Comparison of ENCODE assay signal across 1 cellular context in the genomic region with DNA sequence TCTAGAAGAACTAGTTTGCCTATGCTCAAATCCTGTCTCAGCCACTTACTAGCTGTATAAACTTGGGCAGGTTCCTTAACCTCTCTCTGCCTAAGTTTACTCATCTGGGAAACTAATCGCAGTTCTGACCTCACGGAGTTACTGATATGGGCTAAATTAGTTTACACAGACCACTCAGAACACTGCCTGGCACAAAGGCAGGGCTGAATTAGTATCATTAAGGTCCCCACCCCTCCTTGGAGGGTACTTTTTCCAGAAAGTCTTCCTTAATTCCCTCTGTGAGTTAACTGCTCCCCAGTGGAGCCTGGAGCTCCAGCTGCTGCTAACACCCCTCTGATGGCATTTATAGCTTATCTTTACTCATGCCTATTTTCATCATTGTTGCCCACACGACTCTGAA.
TF ChIP-seq lines count a peak whose summit lies in the region.

No MANE protein-coding gene starts in this region.

TF ChIP-seq in GM23338, 12 proteins besides CTCF, POLR2A, EP300 and RAD21 (continued from another document):
- TF ChIP-seq, protein P1, sequence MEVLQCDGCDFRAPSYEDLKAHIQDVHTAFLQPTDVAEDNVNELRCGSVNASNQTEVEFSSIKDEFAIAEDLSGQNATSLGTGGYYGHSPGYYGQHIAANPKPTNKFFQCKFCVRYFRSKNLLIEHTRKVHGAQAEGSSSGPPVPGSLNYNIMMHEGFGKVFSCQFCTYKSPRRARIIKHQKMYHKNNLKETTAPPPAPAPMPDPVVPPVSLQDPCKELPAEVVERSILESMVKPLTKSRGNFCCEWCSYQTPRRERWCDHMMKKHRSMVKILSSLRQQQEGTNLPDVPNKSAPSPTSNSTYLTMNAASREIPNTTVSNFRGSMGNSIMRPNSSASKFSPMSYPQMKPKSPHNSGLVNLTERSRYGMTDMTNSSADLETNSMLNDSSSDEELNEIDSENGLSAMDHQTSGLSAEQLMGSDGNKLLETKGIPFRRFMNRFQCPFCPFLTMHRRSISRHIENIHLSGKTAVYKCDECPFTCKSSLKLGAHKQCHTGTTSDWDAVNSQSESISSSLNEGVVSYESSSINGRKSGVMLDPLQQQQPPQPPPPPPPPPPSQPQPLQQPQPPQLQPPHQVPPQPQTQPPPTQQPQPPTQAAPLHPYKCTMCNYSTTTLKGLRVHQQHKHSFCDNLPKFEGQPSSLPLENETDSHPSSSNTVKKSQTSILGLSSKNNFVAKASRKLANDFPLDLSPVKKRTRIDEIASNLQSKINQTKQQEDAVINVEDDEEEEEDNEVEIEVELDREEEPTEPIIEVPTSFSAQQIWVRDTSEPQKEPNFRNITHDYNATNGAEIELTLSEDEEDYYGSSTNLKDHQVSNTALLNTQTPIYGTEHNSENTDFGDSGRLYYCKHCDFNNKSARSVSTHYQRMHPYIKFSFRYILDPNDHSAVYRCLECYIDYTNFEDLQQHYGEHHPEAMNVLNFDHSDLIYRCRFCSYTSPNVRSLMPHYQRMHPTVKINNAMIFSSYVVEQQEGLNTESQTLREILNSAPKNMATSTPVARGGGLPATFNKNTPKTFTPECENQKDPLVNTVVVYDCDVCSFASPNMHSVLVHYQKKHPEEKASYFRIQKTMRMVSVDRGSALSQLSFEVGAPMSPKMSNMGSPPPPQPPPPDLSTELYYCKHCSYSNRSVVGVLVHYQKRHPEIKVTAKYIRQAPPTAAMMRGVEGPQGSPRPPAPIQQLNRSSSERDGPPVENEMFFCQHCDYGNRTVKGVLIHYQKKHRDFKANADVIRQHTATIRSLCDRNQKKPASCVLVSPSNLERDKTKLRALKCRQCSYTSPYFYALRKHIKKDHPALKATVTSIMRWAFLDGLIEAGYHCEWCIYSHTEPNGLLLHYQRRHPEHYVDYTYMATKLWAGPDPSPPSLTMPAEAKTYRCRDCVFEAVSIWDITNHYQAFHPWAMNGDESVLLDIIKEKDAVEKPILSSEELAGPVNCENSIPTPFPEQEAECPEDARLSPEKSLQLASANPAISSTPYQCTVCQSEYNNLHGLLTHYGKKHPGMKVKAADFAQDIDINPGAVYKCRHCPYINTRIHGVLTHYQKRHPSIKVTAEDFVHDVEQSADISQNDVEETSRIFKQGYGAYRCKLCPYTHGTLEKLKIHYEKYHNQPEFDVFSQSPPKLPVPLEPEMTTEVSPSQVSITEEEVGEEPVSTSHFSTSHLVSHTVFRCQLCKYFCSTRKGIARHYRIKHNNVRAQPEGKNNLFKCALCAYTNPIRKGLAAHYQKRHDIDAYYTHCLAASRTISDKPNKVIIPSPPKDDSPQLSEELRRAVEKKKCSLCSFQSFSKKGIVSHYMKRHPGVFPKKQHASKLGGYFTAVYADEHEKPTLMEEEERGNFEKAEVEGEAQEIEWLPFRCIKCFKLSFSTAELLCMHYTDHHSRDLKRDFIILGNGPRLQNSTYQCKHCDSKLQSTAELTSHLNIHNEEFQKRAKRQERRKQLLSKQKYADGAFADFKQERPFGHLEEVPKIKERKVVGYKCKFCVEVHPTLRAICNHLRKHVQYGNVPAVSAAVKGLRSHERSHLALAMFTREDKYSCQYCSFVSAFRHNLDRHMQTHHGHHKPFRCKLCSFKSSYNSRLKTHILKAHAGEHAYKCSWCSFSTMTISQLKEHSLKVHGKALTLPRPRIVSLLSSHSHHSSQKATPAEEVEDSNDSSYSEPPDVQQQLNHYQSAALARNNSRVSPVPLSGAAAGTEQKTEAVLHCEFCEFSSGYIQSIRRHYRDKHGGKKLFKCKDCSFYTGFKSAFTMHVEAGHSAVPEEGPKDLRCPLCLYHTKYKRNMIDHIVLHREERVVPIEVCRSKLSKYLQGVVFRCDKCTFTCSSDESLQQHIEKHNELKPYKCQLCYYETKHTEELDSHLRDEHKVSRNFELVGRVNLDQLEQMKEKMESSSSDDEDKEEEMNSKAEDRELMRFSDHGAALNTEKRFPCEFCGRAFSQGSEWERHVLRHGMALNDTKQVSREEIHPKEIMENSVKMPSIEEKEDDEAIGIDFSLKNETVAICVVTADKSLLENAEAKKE (CRISPR knock-in tag; IDR thresholded peaks at IDR 0.05): no peak
- TF ChIP-seq NANOG (IDR thresholded peaks at IDR 0.05; ENCODE audit: borderline replicate concordance): no peak
- no peak for TF ChIP-seq POLR2AphosphoS5 (IDR thresholded peaks at IDR 0.05; ENCODE audit: low read depth)
- TF ChIP-seq STAT1 (IDR thresholded peaks at IDR 0.05; ENCODE audit: unreplicated experiment): no peak
- TF ChIP-seq, protein P2, sequence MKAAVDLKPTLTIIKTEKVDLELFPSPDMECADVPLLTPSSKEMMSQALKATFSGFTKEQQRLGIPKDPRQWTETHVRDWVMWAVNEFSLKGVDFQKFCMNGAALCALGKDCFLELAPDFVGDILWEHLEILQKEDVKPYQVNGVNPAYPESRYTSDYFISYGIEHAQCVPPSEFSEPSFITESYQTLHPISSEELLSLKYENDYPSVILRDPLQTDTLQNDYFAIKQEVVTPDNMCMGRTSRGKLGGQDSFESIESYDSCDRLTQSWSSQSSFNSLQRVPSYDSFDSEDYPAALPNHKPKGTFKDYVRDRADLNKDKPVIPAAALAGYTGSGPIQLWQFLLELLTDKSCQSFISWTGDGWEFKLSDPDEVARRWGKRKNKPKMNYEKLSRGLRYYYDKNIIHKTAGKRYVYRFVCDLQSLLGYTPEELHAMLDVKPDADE (IDR thresholded peaks at IDR 0.05): no peak
- TF ChIP-seq EZH2 (IDR thresholded peaks at IDR 0.05; ENCODE audit: low read depth, unreplicated experiment): no peak
- TF ChIP-seq, protein P3, sequence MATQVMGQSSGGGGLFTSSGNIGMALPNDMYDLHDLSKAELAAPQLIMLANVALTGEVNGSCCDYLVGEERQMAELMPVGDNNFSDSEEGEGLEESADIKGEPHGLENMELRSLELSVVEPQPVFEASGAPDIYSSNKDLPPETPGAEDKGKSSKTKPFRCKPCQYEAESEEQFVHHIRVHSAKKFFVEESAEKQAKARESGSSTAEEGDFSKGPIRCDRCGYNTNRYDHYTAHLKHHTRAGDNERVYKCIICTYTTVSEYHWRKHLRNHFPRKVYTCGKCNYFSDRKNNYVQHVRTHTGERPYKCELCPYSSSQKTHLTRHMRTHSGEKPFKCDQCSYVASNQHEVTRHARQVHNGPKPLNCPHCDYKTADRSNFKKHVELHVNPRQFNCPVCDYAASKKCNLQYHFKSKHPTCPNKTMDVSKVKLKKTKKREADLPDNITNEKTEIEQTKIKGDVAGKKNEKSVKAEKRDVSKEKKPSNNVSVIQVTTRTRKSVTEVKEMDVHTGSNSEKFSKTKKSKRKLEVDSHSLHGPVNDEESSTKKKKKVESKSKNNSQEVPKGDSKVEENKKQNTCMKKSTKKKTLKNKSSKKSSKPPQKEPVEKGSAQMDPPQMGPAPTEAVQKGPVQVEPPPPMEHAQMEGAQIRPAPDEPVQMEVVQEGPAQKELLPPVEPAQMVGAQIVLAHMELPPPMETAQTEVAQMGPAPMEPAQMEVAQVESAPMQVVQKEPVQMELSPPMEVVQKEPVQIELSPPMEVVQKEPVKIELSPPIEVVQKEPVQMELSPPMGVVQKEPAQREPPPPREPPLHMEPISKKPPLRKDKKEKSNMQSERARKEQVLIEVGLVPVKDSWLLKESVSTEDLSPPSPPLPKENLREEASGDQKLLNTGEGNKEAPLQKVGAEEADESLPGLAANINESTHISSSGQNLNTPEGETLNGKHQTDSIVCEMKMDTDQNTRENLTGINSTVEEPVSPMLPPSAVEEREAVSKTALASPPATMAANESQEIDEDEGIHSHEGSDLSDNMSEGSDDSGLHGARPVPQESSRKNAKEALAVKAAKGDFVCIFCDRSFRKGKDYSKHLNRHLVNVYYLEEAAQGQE (IDR thresholded peaks at IDR 0.05; ENCODE audit: unreplicated experiment): no peak
- no peak for TF ChIP-seq JUNB (IDR thresholded peaks at IDR 0.05; ENCODE audit: unreplicated experiment)
- TF ChIP-seq EZH2phosphoT487 (IDR thresholded peaks at IDR 0.05; ENCODE audit: unreplicated experiment): no peak
- no peak for TF ChIP-seq ZNF331 (CRISPR knock-in tag; IDR thresholded peaks at IDR 0.05; ENCODE audit: low read depth)
- TF ChIP-seq ZNF114 (CRISPR knock-in tag; IDR thresholded peaks at IDR 0.05): no peak
TF ChIP-seq in GM23338: peak in this region for 0.
